Comparison of ENCODE assay signal across 1 cellular context in genomic region chrX:75781618-75782017, GRCh38.
TF ChIP-seq lines count a peak whose summit lies in the region.

No MANE protein-coding gene starts in this region.

TF ChIP-seq in GM23338, 12 proteins besides CTCF, POLR2A, EP300 and RAD21 (continued from another document):
- TF ChIP-seq ZNF462 (CRISPR knock-in tag; IDR thresholded peaks at IDR 0.05): no peak
TF ChIP-seq in GM23338: peak in this region for 0.
